15 cellular contexts compared by ENCODE assay signal in the genomic region with DNA sequence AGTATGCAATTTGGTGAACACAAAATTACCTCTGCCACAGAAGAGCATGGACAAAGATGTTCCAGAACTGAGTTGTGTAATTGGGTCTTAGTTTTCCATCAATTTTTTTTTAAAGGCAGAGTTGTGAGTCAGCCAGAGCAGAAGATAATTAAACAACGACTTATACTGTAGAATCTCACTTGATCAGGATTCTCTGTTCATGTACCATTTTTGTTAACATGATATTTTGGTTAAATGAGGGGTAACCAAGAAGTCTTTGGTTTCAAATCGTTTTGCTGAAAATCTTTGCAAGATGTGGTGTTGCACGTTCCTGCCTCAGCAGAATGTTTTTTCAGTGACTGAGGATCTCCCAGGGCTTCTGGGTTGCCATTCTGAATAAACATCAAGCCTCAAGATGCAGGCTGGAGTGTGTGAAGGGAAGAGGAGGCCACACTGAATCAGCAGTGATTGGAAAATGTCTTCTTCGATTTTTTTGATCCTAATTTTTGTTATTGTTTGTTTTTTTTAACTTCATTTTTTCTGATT.
A peak's percentile ranks its signal among the peaks of the same experiment; 100 is the strongest.
DNase-seq lines count a peak whose midpoint lies in the region; ATAC-seq and TF ChIP-seq lines count a peak whose summit lies in the region.
"Had no signal": no experiment of that assay in that cellular context is flagged by ENCODE, and none has a peak within 500 bp of the region (broad histone marks: within the 10 kb centered on the region; RNA-seq: fewer than 3 reads in every experiment).

No MANE protein-coding gene starts in this region.

- H3K4me1 ChIP-seq in adipocyte (ENCODE audit: control insufficient read depth, insufficient read depth, low read length) (no peaks in the 10 kb centered on the region), endodermal cell (ENCODE audit: control insufficient read depth, insufficient read depth, low read length) (no peaks in the 10 kb centered on the region), mesenchymal stem cell (ENCODE audit: control insufficient read depth, insufficient read depth, low read depth, low read length) (no peaks in the 10 kb centered on the region)
- H3K4me1 ChIP-seq: BLaER1 had no signal

- H3K9me3 ChIP-seq in adipocyte (ENCODE audit: control insufficient read depth, low read length) (peaks cover 4% of the 10 kb centered on the region), endodermal cell (ENCODE audit: control insufficient read depth, low read length) (no peaks in the 10 kb centered on the region), mesenchymal stem cell (ENCODE audit: control insufficient read depth, low read length) (peaks cover 12% of the 10 kb centered on the region)
- H3K9me3 ChIP-seq: BLaER1 had no signal

- H3K36me3 ChIP-seq in adipocyte (ENCODE audit: control insufficient read depth, insufficient read depth, low read length, severe bottlenecking) (no peaks in the 10 kb centered on the region), endodermal cell (ENCODE audit: control insufficient read depth, insufficient read depth, low read length) (no peaks in the 10 kb centered on the region), mesenchymal stem cell (ENCODE audit: control insufficient read depth in 1 of 2, insufficient read depth in 2 of 2, low read depth in 1 of 2, low read length in 2 of 2) (no peaks in the 10 kb centered on the region)
- H3K36me3 ChIP-seq: BLaER1 had no signal

- no peaks in the 10 kb centered on the region for H3K27me3 Mint-ChIP-seq in endodermal cell (ENCODE audit: insufficient read depth)
- H3K27me3 Mint-ChIP-seq in activated T-helper 17 cell treated with anti-CD3 and anti-CD28 coated beads, Interleukin-2, amount 50 U/mL, for 72 hours, result peaks cover 14% of the 10 kb centered on the region

- H2BK5ac ChIP-seq in mesenchymal stem cell (ENCODE audit: low read depth, low read length, poor library complexity, severe bottlenecking), result no peak overlapping the region

- no peak overlapping the region for H3K27ac Mint-ChIP-seq in endodermal cell
- no peak overlapping the region for H3K27ac Mint-ChIP-seq in stimulated activated effector memory CD8-positive, alpha-beta T cell treated with anti-CD3 and anti-CD28 coated beads, Interleukin-12 subunit alpha, Interleukin-12 subunit beta, amount 100 ng/mL, for 72 hours
- H3K27ac Mint-ChIP-seq in activated T-helper 17 cell treated with anti-CD3 and anti-CD28 coated beads, Interleukin-2, amount 50 U/mL, for 72 hours, result no peak overlapping the region
- H3K27ac Mint-ChIP-seq: CD14-positive monocyte; CD4-positive, alpha-beta memory T cell; GM23338 had no signal

- H3K4me3 ChIP-seq in adipocyte (ENCODE audit: low read length) (no peak overlapping the region), endodermal cell (ENCODE audit: low read length) (no peak overlapping the region), mesenchymal stem cell (ENCODE audit: insufficient read depth in 1 of 2, low read depth in 1 of 2, low read length in 2 of 2) (no peak overlapping the region)
- H3K4me3 ChIP-seq: BLaER1, GM23338 had no signal

- no peak overlapping the region for H2BK15ac ChIP-seq in mesenchymal stem cell (ENCODE audit: low read depth, poor library complexity, severe bottlenecking)

- no peaks in the 10 kb centered on the region for H3K27me3 ChIP-seq in adipocyte (replicated peaks; ENCODE audit: control insufficient read depth, insufficient read depth, low read length)
- H3K27me3 ChIP-seq in endodermal cell (ENCODE audit: control insufficient read depth, insufficient read depth, low read length, poor library complexity, severe bottlenecking), result no peaks in the 10 kb centered on the region
- peaks cover 0 to 8% of the 10 kb centered on the region in 2 experiments for H3K27me3 ChIP-seq in mesenchymal stem cell (ENCODE audit: control insufficient read depth in 1 of 2, insufficient read depth in 1 of 2, low read length in 2 of 2)
- H3K27me3 ChIP-seq: BLaER1 had no signal

- no peak overlapping the region for H3K23ac ChIP-seq in mesenchymal stem cell (ENCODE audit: low read length in 2 of 2)

- no peak for ATAC-seq in stimulated activated effector memory CD8-positive, alpha-beta T cell treated with anti-CD3 and anti-CD28 coated beads, Interleukin-12 subunit alpha, Interleukin-12 subunit beta, amount 100 ng/mL, for 72 hours
- ATAC-seq in activated T-helper 17 cell treated with anti-CD3 and anti-CD28 coated beads, Interleukin-2, amount 50 U/mL, for 72 hours (replicated peaks), result no peak
- ATAC-seq: GM23338 had no signal

- H3K4me1 Mint-ChIP-seq in endodermal cell, result no peaks in the 10 kb centered on the region
- H3K4me1 Mint-ChIP-seq in stimulated activated effector memory CD8-positive, alpha-beta T cell treated with anti-CD3 and anti-CD28 coated beads, Interleukin-12 subunit alpha, Interleukin-12 subunit beta, amount 100 ng/mL, for 72 hours, result no peaks in the 10 kb centered on the region
- H3K4me1 Mint-ChIP-seq in activated T-helper 17 cell treated with anti-CD3 and anti-CD28 coated beads, Interleukin-2, amount 50 U/mL, for 72 hours, result no peaks in the 10 kb centered on the region
- H3K4me1 Mint-ChIP-seq: CD14-positive monocyte; CD4-positive, alpha-beta memory T cell had no signal

- H3K4me3 Mint-ChIP-seq in endodermal cell, result no peak overlapping the region
- no peak overlapping the region for H3K4me3 Mint-ChIP-seq in stimulated activated effector memory CD8-positive, alpha-beta T cell treated with anti-CD3 and anti-CD28 coated beads, Interleukin-12 subunit alpha, Interleukin-12 subunit beta, amount 100 ng/mL, for 72 hours
- H3K4me3 Mint-ChIP-seq in activated T-helper 17 cell treated with anti-CD3 and anti-CD28 coated beads, Interleukin-2, amount 50 U/mL, for 72 hours, result no peak overlapping the region
- H3K4me3 Mint-ChIP-seq: CD14-positive monocyte; CD4-positive, alpha-beta memory T cell; GM23338 had no signal

- no peak overlapping the region for H2BK120ac ChIP-seq in mesenchymal stem cell (ENCODE audit: low read depth, low read length)

- H3K14ac ChIP-seq in mesenchymal stem cell (ENCODE audit: low read length in 2 of 2), result no peak overlapping the region

- H4K91ac ChIP-seq in mesenchymal stem cell (ENCODE audit: low read length), result no peak overlapping the region

- H4K8ac ChIP-seq in mesenchymal stem cell (ENCODE audit: low read length), result no peak overlapping the region

- H3K9ac ChIP-seq in adipocyte (ENCODE audit: low read length) (no peak overlapping the region), endodermal cell (ENCODE audit: extremely low read depth, low read length, poor library complexity, severe bottlenecking) (no peak overlapping the region), mesenchymal stem cell (ENCODE audit: low read length) (no peak overlapping the region)
- H3K9ac ChIP-seq: BLaER1 had no signal

- no peak overlapping the region for H3K4ac ChIP-seq in mesenchymal stem cell (ENCODE audit: low read depth in 1 of 2, low read length in 2 of 2)

- H3K79me1 ChIP-seq in mesenchymal stem cell (replicated peaks; ENCODE audit: low read length, poor library complexity, severe bottlenecking), result no peaks in the 10 kb centered on the region

- no peak overlapping the region for H3K18ac ChIP-seq in mesenchymal stem cell (ENCODE audit: low read depth in 1 of 2, low read length in 2 of 2)

- H3K9me3 Mint-ChIP-seq in endodermal cell, result peaks cover 8% of the 10 kb centered on the region
- H3K9me3 Mint-ChIP-seq in stimulated activated effector memory CD8-positive, alpha-beta T cell treated with anti-CD3 and anti-CD28 coated beads, Interleukin-12 subunit alpha, Interleukin-12 subunit beta, amount 100 ng/mL, for 72 hours, result peaks cover 3% of the 10 kb centered on the region
- peaks cover 9% of the 10 kb centered on the region for H3K9me3 Mint-ChIP-seq in activated T-helper 17 cell treated with anti-CD3 and anti-CD28 coated beads, Interleukin-2, amount 50 U/mL, for 72 hours

- no peaks in the 10 kb centered on the region for H3K36me3 Mint-ChIP-seq in endodermal cell (ENCODE audit: low read depth)
- no peaks in the 10 kb centered on the region for H3K36me3 Mint-ChIP-seq in stimulated activated effector memory CD8-positive, alpha-beta T cell treated with anti-CD3 and anti-CD28 coated beads, Interleukin-12 subunit alpha, Interleukin-12 subunit beta, amount 100 ng/mL, for 72 hours
- H3K36me3 Mint-ChIP-seq in activated T-helper 17 cell treated with anti-CD3 and anti-CD28 coated beads, Interleukin-2, amount 50 U/mL, for 72 hours (ENCODE audit: low read depth), result no peaks in the 10 kb centered on the region
- H3K36me3 Mint-ChIP-seq: CD14-positive monocyte; CD4-positive, alpha-beta memory T cell had no signal

- WGBS in endodermal cell (ENCODE audit: insufficient coverage in 1 of 2, insufficient read length in 1 of 2), 2 experiments, result 91 to 100% methylated on average over 2 to 3 of the region's 4 CpGs
- WGBS in mesenchymal stem cell, result 91% methylated on average over 2 of the region's 4 CpGs

- H2AK5ac ChIP-seq in mesenchymal stem cell (ENCODE audit: low read length, severe bottlenecking), result no peak overlapping the region

- DNase-seq in adipocyte (ENCODE audit: low read depth), result peak; percentile 70
- DNase-seq in endodermal cell, result peak; percentile 2
- DNase-seq in mesenchymal stem cell, result peak; percentile 1
- DNase-seq in stimulated activated effector memory CD8-positive, alpha-beta T cell treated with anti-CD3 and anti-CD28 coated beads, Interleukin-12 subunit alpha, Interleukin-12 subunit beta, amount 100 ng/mL, for 72 hours (ENCODE audit: low spot score in 2 of 2), result no peak
- no peak for DNase-seq in iPS-NIHi11 (ENCODE audit: low spot score)
- DNase-seq: ACHN; CD4-positive, alpha-beta memory T cell; DMS153; DMS79; GF-D8; HCEC 1CT had no signal

- no peak overlapping the region for H3K27ac ChIP-seq in endodermal cell (ENCODE audit: low read depth, low read length)
- no peak overlapping the region for H3K27ac ChIP-seq in mesenchymal stem cell (ENCODE audit: low read length, poor library complexity, severe bottlenecking)
- H3K27ac ChIP-seq: BLaER1 had no signal

- no peak overlapping the region for H3K4me2 ChIP-seq in mesenchymal stem cell (ENCODE audit: low read length, poor library complexity, severe bottlenecking)
- H3K4me2 ChIP-seq: BLaER1, GM23338 had no signal

- no peak for TF ChIP-seq CTCF in endodermal cell (conservative IDR thresholded peaks at IDR 0.05)

- H2BK12ac ChIP-seq in mesenchymal stem cell (ENCODE audit: low read length in 2 of 2), result no peak overlapping the region

- no peak overlapping the region for H2AFZ ChIP-seq in mesenchymal stem cell (ENCODE audit: low read depth, low read length)
- H2AFZ ChIP-seq: GM23338 had no signal

Comparison
In these comparisons a context has a peak if more than half of its experiments do, and no peak if none do; other contexts are left out.
1. DNase-seq: peak in adipocyte (single experiment), endodermal cell (single experiment) and mesenchymal stem cell (single experiment); none in stimulated activated effector memory CD8-positive, alpha-beta T cell treated with anti-CD3 and anti-CD28 coated beads, Interleukin-12 subunit alpha, Interleukin-12 subunit beta, amount 100 ng/mL, for 72 hours (0 of 2) and iPS-NIHi11 (single experiment).